27 cellular contexts compared by ENCODE assay signal in the genomic region with DNA sequence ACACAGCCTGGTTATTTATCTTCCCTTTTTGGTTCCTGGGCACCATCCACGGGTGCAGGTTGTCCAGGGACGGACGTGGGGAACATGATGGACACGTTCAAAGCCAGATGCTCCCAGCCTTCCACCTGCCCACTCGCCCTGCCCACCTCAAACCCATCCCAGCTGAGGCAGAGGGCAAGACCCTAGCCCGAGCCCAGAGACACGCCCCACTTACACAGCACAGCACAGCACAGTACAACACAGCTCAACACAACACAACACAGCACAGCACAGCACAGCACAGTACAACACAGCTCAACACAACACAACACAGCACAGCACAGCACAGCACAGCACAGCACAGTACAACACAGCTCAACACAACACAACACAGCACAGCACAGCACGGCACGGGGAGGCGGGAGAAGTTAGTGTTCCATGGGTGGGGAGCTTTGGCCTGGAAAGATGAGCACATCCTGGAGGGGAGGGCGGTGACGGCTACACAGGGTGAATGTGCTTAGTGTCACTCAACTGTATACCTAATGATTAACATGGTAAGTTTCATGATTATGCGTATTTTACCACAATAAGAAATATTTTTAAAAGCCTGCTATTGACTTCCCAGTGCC.
"Had no signal": no experiment of that assay in that cellular context is flagged by ENCODE, and none has a peak within 500 bp of the region (broad histone marks: within the 10 kb centered on the region; RNA-seq: fewer than 3 reads in every experiment).

No MANE protein-coding gene starts in this region.

- ATAC-seq: activated CD4-positive, CD25-positive, alpha-beta regulatory T cell treated with anti-CD3 and anti-CD28 coated beads, Interleukin-2, amount 50 U/mL, for 24 hours; activated CD8-positive, alpha-beta T cell treated with anti-CD3 and anti-CD28 coated beads, Interleukin-2, amount 10 ng/mL, durations not matched to agents 7 days and 5 days; Panc1; SK-N-SH treated with all-trans-retinoic acid at 6 μM for 48 hours had no signal

- H3K27ac ChIP-seq: adrenal gland, SJSA1 had no signal

- H3K36me3 ChIP-seq: adrenal gland, MG63, SJSA1 had no signal

- H3K9me3 ChIP-seq: adrenal gland, MG63, SJSA1 had no signal

- H3K4me1 ChIP-seq: adrenal gland had no signal

- H3K27me3 ChIP-seq: adrenal gland, MG63, SJSA1 had no signal

- H3K4me3 ChIP-seq: adrenal gland, MG63, SJSA1 had no signal

- DNase-seq: activated CD4-positive, alpha-beta T cell treated with anti-CD3 and anti-CD28 coated beads for 4 hours; activated CD4-positive, alpha-beta T cell treated with anti-CD3 and anti-CD28 coated beads, Interleukin-2, amount 50 U/mL, for 4 hours; activated CD8-positive, alpha-beta memory T cell treated with anti-CD3 and anti-CD28 coated beads, Interleukin-2, amount 50 U/mL, for 48 hours; activated CD8-positive, alpha-beta T cell treated with anti-CD3 and anti-CD28 coated beads, Interleukin-2, amount 10 ng/mL, durations not matched to agents 7 days and 5 days; activated gamma-delta T cell; activated naive CD4-positive, alpha-beta T cell treated with anti-CD3 and anti-CD28 coated beads for 36 hours; activated T-cell treated with anti-CD3 and anti-CD28 coated beads, Interleukin-2, amount 50 U/mL, for 1 hour; adrenal gland; anterior cingulate cortex; MG63; MV-4-11; NCI-H1092 treated with DMSO at 0.1 percent for 48 hours; NCI-H1417 treated with DMSO at 0.1 percent for 48 hours; NCI-H1694; NCI-H2029; NCI-H2107; NCI-H2171 treated with DMSO at 0.1 percent for 48 hours; NCI-H226; NCI-H510A; NCI-H82; RPMI8226; SHP77; SW 1271 had no signal
